Comparison of ENCODE assay signal across 27 cellular contexts in genomic region chr19:2387367-2388288, GRCh38. TPM values are rescaled to one million over a fixed set of nuclear protein-coding genes. Genes with fewer than 3 reads are reported as not detected.
"Had no signal": no experiment of that assay in that cellular context is flagged by ENCODE, and none has a peak within 500 bp of the region (broad histone marks: within the 10 kb centered on the region; RNA-seq: fewer than 3 reads in every experiment).

No MANE protein-coding gene starts in this region.

- H3K36me3 Mint-ChIP-seq: activated naive CD8-positive, alpha-beta T cell treated with anti-CD3 and anti-CD28 coated beads for 36 hours; natural killer cell treated with Interleukin-12 subunit alpha and Interleukin-12 subunit beta and Interleukin-15 and Interleukin-18, amount 100 ng/mL, for 72 hours; T-cell; type B pancreatic cell had no signal

- H3K27me3 ChIP-seq: body of pancreas had no signal

- H3K27ac ChIP-seq: body of pancreas, coronary artery, esophagus squamous epithelium, prostate gland had no signal

- H3K9me3 ChIP-seq: body of pancreas, esophagus squamous epithelium, prostate gland had no signal

- H3K27ac Mint-ChIP-seq: activated naive CD8-positive, alpha-beta T cell treated with anti-CD3 and anti-CD28 coated beads for 36 hours; activated T-cell treated with anti-CD3 and anti-CD28 coated beads, Interleukin-2, amount 50 U/mL, for 72 hours; natural killer cell treated with Interleukin-12 subunit alpha and Interleukin-12 subunit beta and Interleukin-15 and Interleukin-18, amount 100 ng/mL, for 72 hours; stimulated activated naive CD8-positive, alpha-beta T cell treated with anti-CD3 and anti-CD28 coated beads, Interleukin-15, amount 100 ng/mL, for 72 hours; T-cell; type B pancreatic cell had no signal

- H3K4me3 ChIP-seq: body of pancreas, coronary artery, esophagus squamous epithelium, prostate gland, smooth muscle cell had no signal

- DNase-seq: activated CD4-positive, alpha-beta T cell treated with anti-CD3 and anti-CD28 coated beads for 1 hour; activated CD4-positive, alpha-beta T cell treated with anti-CD3 and anti-CD28 coated beads, Interleukin-2, amount 50 U/mL, for 48 hours; activated CD8-positive, alpha-beta memory T cell treated with anti-CD3 and anti-CD28 coated beads, Interleukin-2, amount 50 U/mL, for 4 hours; activated gamma-delta T cell; activated naive CD8-positive, alpha-beta T cell treated with anti-CD3 and anti-CD28 coated beads for 36 hours; activated T-cell treated with anti-CD3 and anti-CD28 coated beads, Interleukin-2, amount 50 U/mL, for 72 hours; amygdala; body of pancreas; central memory CD4-positive, alpha-beta T cell; effector CD4-positive, alpha-beta T cell; esophagus squamous epithelium; hypothalamus; mesenchymal stem cell; right cardiac atrium; stimulated activated CD4-positive, alpha-beta T cell treated with anti-CD3 and anti-CD28 coated beads, Interleukin-4, amount 100 ng/mL, for 4 hours; stimulated activated CD8-positive, alpha-beta memory T cell treated with anti-CD3 and anti-CD28 coated beads, Interleukin-4, amount 100 ng/mL, for 48 hours; stimulated activated naive CD8-positive, alpha-beta T cell treated with anti-CD3 and anti-CD28 coated beads, Interleukin-15, amount 100 ng/mL, for 72 hours; T-cell; T-helper 9 cell had no signal

- H3K36me3 ChIP-seq: esophagus squamous epithelium, prostate gland had no signal

- H3K4me3 Mint-ChIP-seq: activated naive CD8-positive, alpha-beta T cell treated with anti-CD3 and anti-CD28 coated beads for 36 hours; activated T-cell treated with anti-CD3 and anti-CD28 coated beads, Interleukin-2, amount 50 U/mL, for 72 hours; natural killer cell treated with Interleukin-12 subunit alpha and Interleukin-12 subunit beta and Interleukin-15 and Interleukin-18, amount 100 ng/mL, for 72 hours; stimulated activated naive CD8-positive, alpha-beta T cell treated with anti-CD3 and anti-CD28 coated beads, Interleukin-15, amount 100 ng/mL, for 72 hours; T-cell; type B pancreatic cell had no signal

- H3K4me1 ChIP-seq: body of pancreas, prostate gland had no signal

- ATAC-seq: activated T-cell treated with anti-CD3 and anti-CD28 coated beads, Interleukin-2, amount 50 U/mL, for 72 hours; body of pancreas; natural killer cell treated with Interleukin-12 subunit alpha and Interleukin-12 subunit beta and Interleukin-15 and Interleukin-18, amount 100 ng/mL, for 72 hours; right cardiac atrium; stimulated activated naive CD8-positive, alpha-beta T cell treated with anti-CD3 and anti-CD28 coated beads, Interleukin-15, amount 100 ng/mL, for 72 hours; T-cell had no signal

- H3K9me3 Mint-ChIP-seq: activated naive CD8-positive, alpha-beta T cell treated with anti-CD3 and anti-CD28 coated beads for 36 hours; activated T-cell treated with anti-CD3 and anti-CD28 coated beads, Interleukin-2, amount 50 U/mL, for 72 hours; natural killer cell treated with Interleukin-12 subunit alpha and Interleukin-12 subunit beta and Interleukin-15 and Interleukin-18, amount 100 ng/mL, for 72 hours; stimulated activated naive CD8-positive, alpha-beta T cell treated with anti-CD3 and anti-CD28 coated beads, Interleukin-15, amount 100 ng/mL, for 72 hours; T-cell; type B pancreatic cell had no signal

RNA-seq across cellular contexts. Expression of gene TMPRSS9, which starts 27.6 kb away (rescaled TPM):
- total RNA-seq: activated naive CD8-positive, alpha-beta T cell treated with anti-CD3 and anti-CD28 coated beads for 36 hours; body of pancreas; fibroblast of villous mesenchyme; glomerular endothelial cell; kidney epithelial cell; natural killer cell treated with Interleukin-12 subunit alpha and Interleukin-12 subunit beta and Interleukin-15 and Interleukin-18, amount 100 ng/mL, for 72 hours; smooth muscle cell; T-cell had no signal
- polyA plus RNA-seq: right cardiac atrium had no signal
